8 cellular contexts compared by ENCODE assay signal in genomic region chr2:178700922-178701342, GRCh38.
DNase-seq lines count a peak whose midpoint lies in the region; ATAC-seq and TF ChIP-seq lines count a peak whose summit lies in the region.

No MANE protein-coding gene starts in this region.

- WGBS in sigmoid colon, 2 donors = 56 to 62% methylated on average over 9 of the region's 9 CpGs

- no peaks in the 10 kb centered on the region for H3K9me3 Mint-ChIP-seq in endothelial cell (ENCODE audit: unreplicated experiment)

- H3K36me3 Mint-ChIP-seq in endothelial cell (ENCODE audit: low read depth, unreplicated experiment) = no peaks in the 10 kb centered on the region

- TF ChIP-seq EP300 in sigmoid colon (IDR thresholded peaks at IDR 0.05) = no peak

- ATAC-seq in GM18502 (IDR thresholded peaks at IDR 0.05; ENCODE audit: poor library complexity, unreplicated experiment) (peak; percentile 54), HG02798 (IDR thresholded peaks at IDR 0.05; ENCODE audit: poor library complexity, unreplicated experiment) (no peak)

- TF ChIP-seq POLR2A in sigmoid colon (IDR thresholded peaks at IDR 0.05) = no peak

- no peak overlapping the region for H3K27ac Mint-ChIP-seq in endothelial cell (ENCODE audit: unreplicated experiment)

- no peaks in the 10 kb centered on the region for H3K4me1 ChIP-seq in sigmoid colon

- no peaks in the 10 kb centered on the region for H3K4me1 Mint-ChIP-seq in endothelial cell (ENCODE audit: unreplicated experiment)

- H3K27me3 Mint-ChIP-seq in endothelial cell (ENCODE audit: unreplicated experiment) = no peaks in the 10 kb centered on the region

- TF ChIP-seq CTCF in C4-2B (conservative IDR thresholded peaks at IDR 0.05) = peak; percentile 91
- peak; percentile 97 for TF ChIP-seq CTCF in endothelial cell (IDR thresholded peaks at IDR 0.05; ENCODE audit: unreplicated experiment)
- peak in 3 of 4 experiments; percentile 21 to 47 (median 21) for TF ChIP-seq CTCF in sigmoid colon (IDR thresholded peaks at IDR 0.05)

- no peaks in the 10 kb centered on the region for H3K27me3 ChIP-seq in sigmoid colon

- H3K27ac ChIP-seq in C4-2B = no peak overlapping the region
- no peak overlapping the region for H3K27ac ChIP-seq in sigmoid colon

- no peak overlapping the region for H3K4me3 ChIP-seq in sigmoid colon

- no peak overlapping the region for H3K4me3 Mint-ChIP-seq in endothelial cell (ENCODE audit: unreplicated experiment)

- DNase-seq in NOMO-1 treated with DMSO at 0.1 percent for 48 hours (lab: John Stamatoyannopoulos, UW; ENCODE audit: unreplicated experiment) (peak; percentile 25), endothelial cell (ENCODE audit: low spot score) (no peak), sigmoid colon (no peak), occipital lobe (lab: John Stamatoyannopoulos, UW) (no peak), NCI-H774 (lab: John Stamatoyannopoulos, UW) (no peak)

- H3K9me3 ChIP-seq in sigmoid colon = no peaks in the 10 kb centered on the region

- H3K36me3 ChIP-seq in sigmoid colon = no peaks in the 10 kb centered on the region

- intact Hi-C loops in sigmoid colon (cut with DNase I) = no loop called here

Comparison
In these comparisons a context has a peak if more than half of its experiments do, and no peak if none do; other contexts are left out.
1. CTCF ChIP-seq: peak in every context shown above with its lines; median percentile 97 in endothelial cell; 91 in C4-2B; 21 in sigmoid colon.